In genomic region chr12:82242729-82243128, GRCh38 we compare ENCODE assay signal across 29 cellular contexts.
"Had no signal": no experiment of that assay in that cellular context is flagged by ENCODE, and none has a peak within 500 bp of the region (broad histone marks: within the 10 kb centered on the region; RNA-seq: fewer than 3 reads in every experiment).

No MANE protein-coding gene starts in this region.

- FAIRE-seq: endothelial cell of umbilical vein, keratinocyte, small intestine had no signal

- H3K4me1 ChIP-seq: esophagus squamous epithelium, lower lobe of right lung, psoas muscle, suprapubic skin, thyroid gland, vagina had no signal

- DNase-seq: dermis blood vessel endothelial cell; effector memory CD4-positive, alpha-beta T cell; erythroblast; esophagus squamous epithelium; foreskin melanocyte; head of caudate nucleus; left ventricle myocardium superior; lower lobe of right lung; naive thymus-derived CD8-positive, alpha-beta T cell; nephron progenitor cell; occipital lobe; ovary; posterior cingulate gyrus; psoas muscle; right cardiac atrium; small intestine; stimulated activated CD4-positive, alpha-beta T cell treated with anti-CD3 and anti-CD28 coated beads, Interleukin-12 subunit alpha, Interleukin-12 subunit beta, amount 100 ng/mL, for 4 hours; stimulated activated CD4-positive, alpha-beta T cell treated with anti-CD3 and anti-CD28 coated beads, Interleukin-1b, Interleukin-23, amount 100 ng/mL, for 48 hours; stimulated activated CD4-positive, alpha-beta T cell treated with anti-CD3 and anti-CD28 coated beads, Interleukin-4, amount 100 ng/mL, for 1 hour; stimulated activated CD8-positive, alpha-beta memory T cell treated with anti-CD3 and anti-CD28 coated beads, Interleukin-4, amount 100 ng/mL, for 48 hours; stimulated activated naive CD4-positive, alpha-beta T cell; stimulated activated naive CD8-positive, alpha-beta T cell treated with anti-CD3 and anti-CD28 coated beads, Interleukin-15, amount 100 ng/mL, for 72 hours; thyroid gland; trophoblast cell had no signal

- H3K9me3 ChIP-seq: lower lobe of right lung, ovary, psoas muscle, suprapubic skin, thyroid gland, vagina had no signal

- H3K36me3 ChIP-seq: esophagus squamous epithelium, lower lobe of right lung, ovary, suprapubic skin, thyroid gland, vagina had no signal

- H3K27ac ChIP-seq: coronary artery, esophagus squamous epithelium, lower lobe of right lung, ovary, psoas muscle, suprapubic skin, thyroid gland, vagina had no signal

- H3K4me3 ChIP-seq: coronary artery, esophagus squamous epithelium, lower lobe of right lung, ovary, psoas muscle, suprapubic skin, thyroid gland, vagina had no signal

- H3K27me3 ChIP-seq: esophagus squamous epithelium, ovary, suprapubic skin, thyroid gland, vagina had no signal

- ATAC-seq: left ventricle myocardium superior; lower lobe of right lung; naive thymus-derived CD8-positive, alpha-beta T cell; psoas muscle; right cardiac atrium; stimulated activated naive CD8-positive, alpha-beta T cell treated with anti-CD3 and anti-CD28 coated beads, Interleukin-15, amount 100 ng/mL, for 72 hours had no signal
